ENCODE assay signal across 8 cellular contexts in genomic region chr12:115492553-115492952, GRCh38.
"Had no signal": no experiment of that assay in that cellular context is flagged by ENCODE, and none has a peak within 500 bp of the region (broad histone marks: within the 10 kb centered on the region; RNA-seq: fewer than 3 reads in every experiment).

No MANE protein-coding gene starts in this region.

- H3K4me3 ChIP-seq: GM12878 had no signal

- DNase-seq: GDM1, GF-D8 had no signal

- FAIRE-seq: G401.6, GM12878, GM12891, GM12892, GM18507, GM19239 had no signal

- ATAC-seq: GM12878 had no signal
